Comparison of ENCODE assay signal across 23 cellular contexts in the genomic region with DNA sequence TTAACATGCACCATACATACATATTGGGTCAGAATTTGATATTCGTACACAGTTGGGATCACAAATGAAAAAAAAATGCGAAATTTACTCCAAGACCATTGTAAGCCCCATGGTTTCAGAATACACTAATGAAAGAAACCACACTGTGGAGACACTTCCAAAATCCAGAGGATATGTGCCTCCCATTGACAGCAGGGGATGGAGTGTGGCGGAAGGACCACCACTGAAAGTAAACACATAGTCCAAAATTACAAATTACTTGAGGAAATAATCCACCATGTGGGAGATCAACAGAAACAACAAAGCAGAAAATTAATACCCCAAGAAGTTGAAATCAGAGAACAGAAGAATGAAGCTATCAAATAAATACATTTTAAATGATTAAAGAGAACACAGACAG.
"Had no signal": no experiment of that assay in that cellular context is flagged by ENCODE, and none has a peak within 500 bp of the region (broad histone marks: within the 10 kb centered on the region; RNA-seq: fewer than 3 reads in every experiment).

No MANE protein-coding gene starts in this region.

- H3K27ac ChIP-seq: coronary artery, epithelial cell of prostate, esophagus squamous epithelium, gastrocnemius medialis, heart right ventricle, left lung, lower lobe of right lung had no signal

- DNase-seq: effector CD8-positive, alpha-beta T cell; effector memory CD8-positive, alpha-beta T cell; endodermal cell; erythroblast; esophagus squamous epithelium; foreskin fibroblast; foreskin melanocyte; gastrocnemius medialis; glutamatergic neuron; head of caudate nucleus; heart right ventricle; hippocampal formation; left cardiac atrium; left lung; left ventricle myocardium superior; lower lobe of right lung; mesendoderm; midbrain; naive thymus-derived CD4-positive, alpha-beta T cell had no signal

- H3K27me3 Mint-ChIP-seq: dendritic cell treated with granulocyte-macrophage colony-stimulating factor and Interleukin-4, amounts not matched to agents 40 ng/mL and 50 ng/mL, for 4 days; effector memory CD8-positive, alpha-beta T cell had no signal

- H3K4me3 ChIP-seq: coronary artery, esophagus squamous epithelium, gastrocnemius medialis, heart right ventricle, left lung, lower lobe of right lung had no signal

- H3K27ac Mint-ChIP-seq: dendritic cell treated with granulocyte-macrophage colony-stimulating factor and Interleukin-4, amounts not matched to agents 40 ng/mL and 50 ng/mL, for 4 days; effector memory CD8-positive, alpha-beta T cell; endodermal cell; naive thymus-derived CD4-positive, alpha-beta T cell had no signal

- H3K4me1 ChIP-seq: esophagus squamous epithelium, gastrocnemius medialis, heart right ventricle, left lung, lower lobe of right lung had no signal

- H3K27me3 ChIP-seq: esophagus squamous epithelium, gastrocnemius medialis, heart right ventricle had no signal

- H3K36me3 Mint-ChIP-seq: naive thymus-derived CD4-positive, alpha-beta T cell had no signal

- H3K4me1 Mint-ChIP-seq: endodermal cell; naive thymus-derived CD4-positive, alpha-beta T cell had no signal

- H3K9me3 Mint-ChIP-seq: endodermal cell had no signal

- ATAC-seq: effector memory CD8-positive, alpha-beta T cell; esophagus mucosa; gastrocnemius medialis; heart right ventricle; left cardiac atrium; left lung; left ventricle myocardium superior; lower lobe of right lung; naive thymus-derived CD4-positive, alpha-beta T cell had no signal

- H3K9me3 ChIP-seq: esophagus squamous epithelium, gastrocnemius medialis, heart right ventricle, left lung, lower lobe of right lung had no signal

- H3K36me3 ChIP-seq: esophagus squamous epithelium, gastrocnemius medialis, heart right ventricle, left lung, lower lobe of right lung had no signal

- H3K4me3 Mint-ChIP-seq: dendritic cell treated with granulocyte-macrophage colony-stimulating factor and Interleukin-4, amounts not matched to agents 40 ng/mL and 50 ng/mL, for 4 days; effector memory CD8-positive, alpha-beta T cell; endodermal cell; naive thymus-derived CD4-positive, alpha-beta T cell had no signal
